ENCODE assay signal across 14 cellular contexts in the genomic region with DNA sequence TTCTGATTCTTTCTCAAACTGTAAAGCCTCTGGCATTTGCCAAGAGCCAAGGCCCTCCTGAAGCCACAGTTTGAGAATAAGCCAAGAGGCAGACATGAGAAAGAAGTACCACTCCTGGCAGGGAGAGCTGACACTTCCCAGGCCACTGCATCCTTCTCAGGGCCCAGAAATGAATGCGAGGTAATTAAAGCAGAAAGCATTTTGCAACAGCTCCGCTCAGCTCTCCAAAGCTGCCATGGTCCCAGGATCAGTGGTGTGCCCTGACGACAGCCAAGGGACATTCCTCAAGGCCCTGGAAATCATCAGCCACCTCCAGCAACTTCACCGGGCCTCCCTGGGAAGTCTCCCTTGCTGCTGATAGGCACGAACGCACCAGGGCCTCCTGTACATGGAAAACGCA. TPM values are rescaled to one million over a fixed set of nuclear protein-coding genes. Genes with fewer than 3 reads are reported as not detected.
"Had no signal": no experiment of that assay in that cellular context is flagged by ENCODE, and none has a peak within 500 bp of the region (broad histone marks: within the 10 kb centered on the region; RNA-seq: fewer than 3 reads in every experiment).

No MANE protein-coding gene starts in this region.

RNA-seq across cellular contexts. Expression of a gene that starts 44.2 kb away (rescaled TPM):
- total RNA-seq: chondrocyte, dermis microvascular lymphatic vessel endothelial cell, endothelial cell of umbilical vein, esophagus mucosa, esophagus squamous epithelium, gastrocnemius medialis, glomerular endothelial cell, heart right ventricle, kidney, left ventricle myocardium superior, lower lobe of right lung, lung microvascular endothelial cell, mononuclear cell, myocyte had no signal
- polyA plus RNA-seq: endothelial cell of umbilical vein had no signal
